1 cellular context compared by ENCODE assay signal in genomic region chr17:41793749-41794602, GRCh38.
TF ChIP-seq lines count a peak whose summit lies in the region.

No MANE protein-coding gene starts in this region.

TF ChIP-seq in GM23338, 12 proteins besides CTCF, POLR2A, EP300 and RAD21:
- TF ChIP-seq REST (IDR thresholded peaks at IDR 0.05; ENCODE audit: unreplicated experiment) (no peak), EZH2 (IDR thresholded peaks at IDR 0.05; ENCODE audit: low read depth, unreplicated experiment) (no peak), POLR2AphosphoS5 (IDR thresholded peaks at IDR 0.05; ENCODE audit: low read depth) (peak; percentile 36; the same call in 1 of the 2 replicates), NANOG (IDR thresholded peaks at IDR 0.05; ENCODE audit: borderline replicate concordance) (no peak), ZNF114 (CRISPR knock-in tag; IDR thresholded peaks at IDR 0.05) (no peak)
- TF ChIP-seq, protein P1, sequence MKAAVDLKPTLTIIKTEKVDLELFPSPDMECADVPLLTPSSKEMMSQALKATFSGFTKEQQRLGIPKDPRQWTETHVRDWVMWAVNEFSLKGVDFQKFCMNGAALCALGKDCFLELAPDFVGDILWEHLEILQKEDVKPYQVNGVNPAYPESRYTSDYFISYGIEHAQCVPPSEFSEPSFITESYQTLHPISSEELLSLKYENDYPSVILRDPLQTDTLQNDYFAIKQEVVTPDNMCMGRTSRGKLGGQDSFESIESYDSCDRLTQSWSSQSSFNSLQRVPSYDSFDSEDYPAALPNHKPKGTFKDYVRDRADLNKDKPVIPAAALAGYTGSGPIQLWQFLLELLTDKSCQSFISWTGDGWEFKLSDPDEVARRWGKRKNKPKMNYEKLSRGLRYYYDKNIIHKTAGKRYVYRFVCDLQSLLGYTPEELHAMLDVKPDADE (IDR thresholded peaks at IDR 0.05): no peak
